15 cellular contexts compared by ENCODE assay signal in the genomic region with DNA sequence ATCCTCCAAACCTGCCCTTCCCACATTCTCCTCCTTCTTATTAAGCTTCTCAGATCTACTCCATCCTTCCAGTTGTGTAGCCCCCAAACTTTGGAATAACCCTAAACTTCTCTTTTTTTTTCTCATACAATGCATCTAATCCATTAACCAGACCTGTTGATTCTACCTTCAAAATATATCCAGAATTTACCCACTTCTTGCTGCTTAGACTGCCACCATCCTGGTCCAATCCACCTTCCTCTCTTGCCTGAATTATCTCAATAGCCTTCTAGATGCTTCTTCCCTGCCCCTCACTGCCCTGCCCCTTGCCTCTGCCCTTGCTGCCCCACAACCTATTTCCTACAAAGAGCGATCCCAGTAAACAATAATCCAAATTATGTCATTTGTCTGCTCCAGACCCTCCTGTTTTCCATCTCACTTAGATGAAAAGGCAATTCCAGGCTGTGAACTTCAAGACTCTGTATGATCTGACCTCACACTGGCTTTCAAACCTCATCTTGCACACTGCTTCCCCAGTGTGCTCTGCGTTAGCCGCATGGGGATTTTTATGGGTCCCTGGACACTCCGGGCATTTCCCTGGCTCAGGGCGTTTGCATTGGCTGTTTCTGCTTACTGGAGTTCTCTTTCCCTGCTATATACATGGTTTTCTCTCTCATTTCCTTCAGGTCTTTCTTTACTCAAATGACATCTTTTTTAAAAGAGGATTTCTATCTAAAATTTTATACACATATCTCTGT.
A peak's percentile ranks its signal among the peaks of the same experiment; 100 is the strongest.
DNase-seq lines count a peak whose midpoint lies in the region; ATAC-seq lines count a peak whose summit lies in the region.
"Had no signal": no experiment of that assay in that cellular context is flagged by ENCODE, and none has a peak within 500 bp of the region (broad histone marks: within the 10 kb centered on the region; RNA-seq: fewer than 3 reads in every experiment).

No MANE protein-coding gene starts in this region.

- no peaks in the 10 kb centered on the region for H3K9me3 Mint-ChIP-seq in stimulated activated memory B cell treated with anti-CD40 and anti-IgM and Interleukin-4, amounts not matched to agents 10 μg/mL and 1 μg/mL and 100 μg/mL, for 72 hours

- H3K27me3 Mint-ChIP-seq in stimulated activated memory B cell treated with anti-CD40 and anti-IgM and Interleukin-4, amounts not matched to agents 10 μg/mL and 1 μg/mL and 100 μg/mL, for 72 hours: no peaks in the 10 kb centered on the region

- DNase-seq in NCI-H526 treated with DMSO at 0.1 percent for 48 hours (lab: John Stamatoyannopoulos, UW): peak; percentile 11
- no peak for DNase-seq in epithelial cell of prostate (ENCODE audit: low read depth, low spot score)
- DNase-seq in caudate nucleus (lab: John Stamatoyannopoulos, UW): no peak
- DNase-seq in kidney glomerular epithelial cell (lab: John Stamatoyannopoulos, UW): no peak
- DNase-seq: activated gamma-delta T cell treated with Interleukin-2 at 50 U/mL for 16 hours; hippocampal formation; NCI-H2029; Peyer's patch; stimulated activated CD4-positive, alpha-beta T cell treated with anti-CD3 and anti-CD28 coated beads, Interleukin-15, amount 100 ng/mL, for 24 hours had no signal

- H3K4me3 Mint-ChIP-seq in stimulated activated memory B cell treated with anti-CD40 and anti-IgM and Interleukin-4, amounts not matched to agents 10 μg/mL and 1 μg/mL and 100 μg/mL, for 72 hours: no peak overlapping the region

- H3K36me3 Mint-ChIP-seq in stimulated activated memory B cell treated with anti-CD40 and anti-IgM and Interleukin-4, amounts not matched to agents 10 μg/mL and 1 μg/mL and 100 μg/mL, for 72 hours: no peaks in the 10 kb centered on the region

- H3K27ac Mint-ChIP-seq in stimulated activated memory B cell treated with anti-CD40 and anti-IgM and Interleukin-4, amounts not matched to agents 10 μg/mL and 1 μg/mL and 100 μg/mL, for 72 hours: peak overlapping the region; percentile 1

- peak overlapping the region; percentile 31 for H3K27ac ChIP-seq in epithelial cell of prostate
- H3K27ac ChIP-seq in caudate nucleus (ENCODE audit: low read depth, low read length): no peak overlapping the region
- H3K27ac ChIP-seq: BLaER1 treated with 17β-estradiol and CSF1 and Interleukin-3, amounts not matched to agents 10 nM and 100 nM; Peyer's patch; prostate gland had no signal

- H3K4me1 Mint-ChIP-seq in stimulated activated memory B cell treated with anti-CD40 and anti-IgM and Interleukin-4, amounts not matched to agents 10 μg/mL and 1 μg/mL and 100 μg/mL, for 72 hours: peaks cover 32% of the 10 kb centered on the region

- ATAC-seq in GM21360 (IDR thresholded peaks at IDR 0.05; ENCODE audit: unreplicated experiment) (peak; percentile 57), GM21619 (IDR thresholded peaks at IDR 0.05; ENCODE audit: unreplicated experiment) (no peak)
- peak; percentile 60 for ATAC-seq in stimulated activated memory B cell treated with anti-CD40 and anti-IgM and Interleukin-4, amounts not matched to agents 10 μg/mL and 1 μg/mL and 100 μg/mL, for 72 hours
- ATAC-seq: activated CD4-positive, CD25-positive, alpha-beta regulatory T cell treated with anti-CD3 and anti-CD28 coated beads, Interleukin-2, amount 50 U/mL, for 24 hours had no signal
